8 cellular contexts compared by ENCODE assay signal in the genomic region with DNA sequence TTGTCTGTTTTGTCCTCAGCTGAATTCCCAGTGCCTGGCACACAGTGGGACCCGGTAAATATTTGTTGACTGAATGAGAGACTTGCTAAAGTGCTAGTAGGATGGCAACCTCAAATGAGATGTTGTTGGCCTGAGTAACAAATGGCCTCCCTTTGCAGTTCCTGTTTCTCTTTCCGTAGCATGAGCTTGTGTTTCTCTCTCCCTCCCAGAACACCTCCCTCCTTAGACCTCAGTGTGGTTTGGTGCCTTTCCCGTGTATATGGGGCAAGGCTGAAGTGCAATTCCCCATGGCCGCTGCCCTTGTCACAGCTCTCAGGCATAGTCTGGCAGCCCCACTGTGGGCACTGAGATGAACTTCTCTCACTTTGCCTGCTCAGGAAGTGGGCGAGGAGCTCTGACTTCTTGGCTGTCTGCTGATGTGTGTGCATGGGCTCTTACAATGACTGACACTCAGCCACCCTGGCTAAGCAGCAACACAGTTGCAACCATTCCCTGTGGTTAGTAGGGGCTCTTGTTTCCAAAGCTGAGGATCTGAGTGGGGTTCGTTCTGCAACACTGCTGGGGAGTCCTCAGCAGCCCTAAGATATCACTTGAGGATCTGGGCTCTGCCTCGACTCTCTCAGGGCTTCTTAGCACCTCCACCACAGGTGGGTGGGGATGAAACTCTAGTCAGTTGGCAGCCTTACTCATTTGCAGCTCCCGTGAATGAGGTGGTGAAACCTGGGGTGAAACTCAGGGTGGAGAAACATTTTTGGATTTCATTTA.
DNase-seq lines count a peak whose midpoint lies in the region; ATAC-seq, FAIRE-seq and TF ChIP-seq lines count a peak whose summit lies in the region.

No MANE protein-coding gene starts in this region.

- H3K9me3 ChIP-seq in Peyer's patch = no peaks in the 10 kb centered on the region
- no peaks in the 10 kb centered on the region for H3K9me3 ChIP-seq in small intestine (ENCODE audit: control insufficient read depth, low read depth)
- H3K9me3 ChIP-seq in hepatocyte (ENCODE audit: low read depth) = no peaks in the 10 kb centered on the region

- no peak overlapping the region for H3K4me2 ChIP-seq in hepatocyte

- FAIRE-seq in small intestine (lab: Jason Lieb, UNC) = no peak

- no peaks in the 10 kb centered on the region for H3K79me2 ChIP-seq in hepatocyte

- no peak overlapping the region for H3K4me3 ChIP-seq in Peyer's patch
- no peak overlapping the region for H3K4me3 ChIP-seq in small intestine (ENCODE audit: low read depth in 1 of 2, low read length in 2 of 2)
- no peak overlapping the region for H3K4me3 ChIP-seq in hepatocyte

- H2AFZ ChIP-seq in hepatocyte = no peak overlapping the region

- DNase-seq in Peyer's patch = peak in 2 of 3 donors; percentile 76 to 84
- DNase-seq in activated gamma-delta T cell treated with anti-CD3 and anti-CD28 coated beads, Interleukin-2, amount 50 U/mL, for 16 hours (ENCODE audit: low read depth) = peak; percentile 70
- peak; percentile 51 for DNase-seq in small intestine
- DNase-seq in erythroblast (lab: John Stamatoyannopoulos, UW) = no peak
- DNase-seq in COLO668 (lab: John Stamatoyannopoulos, UW; ENCODE audit: unreplicated experiment) = no peak
- no peak for DNase-seq in hepatocyte (ENCODE audit: low spot score)

- TF ChIP-seq POLR2A in Peyer's patch (IDR thresholded peaks at IDR 0.05) (no peak), erythroblast (IDR thresholded peaks at IDR 0.05; ENCODE audit: low read length) (no peak)

- H3K27me3 ChIP-seq in Peyer's patch (no peaks in the 10 kb centered on the region), small intestine (ENCODE audit: control insufficient read depth in 2 of 2, insufficient read depth in 2 of 2, low read length in 2 of 2) (no peaks in the 10 kb centered on the region), hepatocyte (no peaks in the 10 kb centered on the region)

- peaks cover 0 to 10% (median 0%) of the 10 kb centered on the region in 4 donors for H3K4me1 ChIP-seq in Peyer's patch
- H3K4me1 ChIP-seq in small intestine (ENCODE audit: control insufficient read depth in 2 of 2, insufficient read depth in 1 of 2, low read depth in 1 of 2, low read length in 1 of 2) = no peaks in the 10 kb centered on the region
- no peaks in the 10 kb centered on the region for H3K4me1 ChIP-seq in hepatocyte (ENCODE audit: insufficient read depth)

- WGBS in small intestine, 3 donors = 63 to 79% (median 64%) methylated on average over 8 of the region's 8 CpGs
- WGBS in hepatocyte (ENCODE audit: low lambda C conversion rate, missing lambda C conversion rate) = 89% methylated on average over 8 of the region's 8 CpGs

- TF ChIP-seq CTCF in Peyer's patch (IDR thresholded peaks at IDR 0.05) (no peak), hepatocyte (IDR thresholded peaks at IDR 0.05; ENCODE audit: poor library complexity) (no peak)

- no peaks in the 10 kb centered on the region for H4K20me1 ChIP-seq in hepatocyte (ENCODE audit: insufficient read depth, poor library complexity, severe bottlenecking)

- H3K36me3 ChIP-seq in Peyer's patch (no peaks in the 10 kb centered on the region), small intestine (ENCODE audit: control insufficient read depth in 2 of 2, insufficient read depth in 2 of 2, low read length in 2 of 2) (no peaks in the 10 kb centered on the region), hepatocyte (replicated peaks; ENCODE audit: insufficient read depth, low read depth) (no peaks in the 10 kb centered on the region)

- no peaks in the 10 kb centered on the region for H3K9me2 ChIP-seq in hepatocyte (replicated peaks; ENCODE audit: insufficient read depth)

- H3K27ac ChIP-seq in Peyer's patch = peak overlapping the region; percentile 60 to 75 (median 63)
- H3K27ac ChIP-seq in small intestine (ENCODE audit: low read depth in 1 of 2, low read length in 1 of 2) = peak overlapping the region; percentile 63 to 80
- no peak overlapping the region for H3K27ac ChIP-seq in hepatocyte

- ATAC-seq in GM18511 (IDR thresholded peaks at IDR 0.05; ENCODE audit: unreplicated experiment) (peak; percentile 83), HG02840 (IDR thresholded peaks at IDR 0.05; ENCODE audit: low FRiP score, unreplicated experiment) (peak; percentile 66)

Comparison
In these comparisons a context has a peak if more than half of its experiments do, and no peak if none do; other contexts are left out.
1. DNase-seq: peak in Peyer's patch (2 of 3), activated gamma-delta T cell treated with anti-CD3 and anti-CD28 coated beads, Interleukin-2, amount 50 U/mL, for 16 hours (single experiment) and small intestine (single experiment); none in erythroblast (0 of 2), COLO668 (single experiment) and hepatocyte (single experiment).